8 cellular contexts compared by ENCODE assay signal in the genomic region with DNA sequence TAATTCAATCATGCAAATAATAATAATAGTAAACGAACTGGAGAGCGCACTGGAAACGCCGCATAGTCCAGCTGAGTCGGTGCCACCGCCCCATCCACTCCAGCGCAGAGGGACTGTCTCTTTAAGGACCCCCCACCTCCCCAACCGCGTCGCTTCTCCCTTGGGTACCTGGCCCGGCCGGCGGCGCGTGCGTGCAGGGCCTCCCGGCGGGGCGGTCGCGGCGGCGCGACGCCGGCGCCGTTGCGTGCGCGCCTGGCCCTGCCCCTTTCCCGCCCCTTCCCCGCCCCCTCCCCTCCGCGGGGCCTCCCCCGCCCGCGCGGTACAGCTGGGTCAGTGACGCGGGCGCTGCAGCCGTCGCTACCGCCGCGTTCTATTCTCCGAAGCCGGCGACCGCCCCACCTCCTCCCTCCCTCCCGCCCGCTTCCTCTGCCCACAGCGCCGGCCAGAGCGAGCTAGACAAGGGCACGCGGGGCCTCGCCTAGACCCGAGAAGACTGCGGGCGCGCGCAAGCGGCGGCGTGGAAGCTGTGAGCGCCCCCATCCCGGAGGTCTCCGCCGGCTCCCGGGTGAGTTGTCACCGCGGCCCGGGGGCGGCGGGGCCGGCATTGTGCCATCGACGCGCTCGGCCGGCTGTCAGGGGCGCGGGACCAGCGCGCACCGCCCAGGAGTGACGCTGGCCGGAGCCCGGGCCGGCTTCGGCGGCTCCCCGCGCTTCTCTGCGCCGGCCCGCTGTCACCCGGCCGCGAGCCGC. TPM values are rescaled to one million over a fixed set of nuclear protein-coding genes. Genes with fewer than 3 reads are reported as not detected.
DNase-seq lines count a peak whose midpoint lies in the region; ATAC-seq and TF ChIP-seq lines count a peak whose summit lies in the region.

A gene with protein sequence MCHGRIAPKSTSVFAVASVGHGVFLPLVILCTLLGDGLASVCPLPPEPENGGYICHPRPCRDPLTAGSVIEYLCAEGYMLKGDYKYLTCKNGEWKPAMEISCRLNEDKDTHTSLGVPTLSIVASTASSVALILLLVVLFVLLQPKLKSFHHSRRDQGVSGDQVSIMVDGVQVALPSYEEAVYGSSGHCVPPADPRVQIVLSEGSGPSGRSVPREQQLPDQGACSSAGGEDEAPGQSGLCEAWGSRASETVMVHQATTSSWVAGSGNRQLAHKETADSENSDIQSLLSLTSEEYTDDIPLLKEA (plus strand): TSS at position 333 of the 750 bp plus-strand sequence. CDS start 46,997 bp downstream, outside the sequence.

- H3K4me1 ChIP-seq in left lung: peaks cover 38 to 61% of the 10 kb centered on the region in 2 donors

- no peaks in the 10 kb centered on the region for H3K27me3 ChIP-seq in left lung

- intact Hi-C loops in left lung (cut with DNase I): no loop called here

- TF ChIP-seq CTCF in left lung (IDR thresholded peaks at IDR 0.05): no peak

- ATAC-seq in GM19324 (IDR thresholded peaks at IDR 0.05; ENCODE audit: low FRiP score, unreplicated experiment) (peak; percentile 71), HG03520 (IDR thresholded peaks at IDR 0.05; ENCODE audit: unreplicated experiment) (peak; percentile 54), left lung (peak; percentile 83)

- peak within 1 kb of the TSS; percentile 94 to 98 for H3K27ac ChIP-seq in left lung

- H3K4me3 ChIP-seq in left lung: peak within 1 kb of the TSS; percentile 66 to 78

- no peaks in the 10 kb centered on the region for H3K9me3 ChIP-seq in left lung

- peak; percentile 94 for DNase-seq in Ammon's horn (ENCODE audit: low spot score)
- DNase-seq in NCI-H69 (lab: John Stamatoyannopoulos, UW): peak; percentile 99
- peak; percentile 79 to 84 for DNase-seq in activated CD4-positive, alpha-beta T cell treated with anti-CD3 and anti-CD28 coated beads, Interleukin-2, amount 50 U/mL, for 24 hours (ENCODE audit: low read depth in 1 of 2, low spot score in 1 of 2)
- peak; percentile 78 for DNase-seq in dedifferentiated amniotic fluid mesenchymal stem cell (ENCODE audit: extremely low spot score)
- DNase-seq in left lung: peak; percentile 92 to 99
- DNase-seq in stimulated activated CD4-positive, alpha-beta T cell treated with anti-CD3 and anti-CD28 coated beads, Interleukin-2, amount 100 ng/mL, for 48 hours: peak; percentile 80 to 86

- H3K36me3 ChIP-seq in left lung: no peaks in the 10 kb centered on the region

RNA-seq across cellular contexts. Expression of the gene that starts here (rescaled TPM):
- total RNA-seq in left lung: 10 to 100 TPM; 63.8 to 77.4 TPM

Comparison
In these comparisons a context has a peak if more than half of its experiments do, and no peak if none do; other contexts are left out.
1. Peak in every context shown above with its lines: DNase-seq, ATAC-seq, H3K4me3 ChIP-seq and H3K27ac ChIP-seq.